Comparison of ENCODE assay signal across 20 cellular contexts in the genomic region with DNA sequence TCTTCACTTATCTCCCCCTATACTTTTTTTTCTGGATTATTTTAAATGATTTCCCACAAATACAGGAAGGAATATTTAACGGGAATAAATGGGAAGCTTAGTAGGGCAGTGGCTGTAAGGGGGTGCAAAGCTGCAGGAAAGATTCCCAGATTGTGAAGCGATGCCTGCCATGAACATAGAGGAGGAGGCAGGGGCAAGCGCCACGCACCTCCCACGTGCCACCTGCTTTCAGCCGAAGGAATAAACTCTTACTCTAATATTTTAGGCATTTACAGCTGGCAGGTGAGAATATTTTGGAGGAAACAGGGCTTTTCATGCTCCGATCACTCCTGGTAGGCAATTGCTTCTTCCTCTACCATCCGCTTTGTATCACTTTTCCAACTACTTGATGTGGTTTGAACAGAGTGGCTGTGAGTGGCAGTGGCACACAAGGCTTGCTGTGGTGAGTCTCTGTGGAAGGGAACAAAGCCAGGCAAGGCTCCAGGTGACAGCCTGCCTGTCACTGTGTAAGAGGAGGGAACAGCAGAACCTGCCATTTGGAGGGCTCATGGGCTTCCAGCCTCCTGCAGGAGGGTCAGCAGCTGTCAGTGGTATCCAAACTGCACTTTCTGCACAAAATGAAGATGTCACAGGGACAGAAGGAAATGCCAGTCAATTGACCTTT. TPM values are rescaled to one million over a fixed set of nuclear protein-coding genes. Genes with fewer than 3 reads are reported as not detected.
DNase-seq lines count a peak whose midpoint lies in the region; ATAC-seq, FAIRE-seq and TF ChIP-seq lines count a peak whose summit lies in the region.
"Had no signal": no experiment of that assay in that cellular context is flagged by ENCODE, and none has a peak within 500 bp of the region (broad histone marks: within the 10 kb centered on the region; RNA-seq: fewer than 3 reads in every experiment).

No MANE protein-coding gene starts in this region.

- H3K27me3 ChIP-seq in H7 (ENCODE audit: control insufficient read depth, insufficient read depth, low read length), result no peaks in the 10 kb centered on the region; the same call in 1 of the 2 replicates
- H3K27me3 ChIP-seq: BE2C had no signal

- H3K4me3 ChIP-seq in lower leg skin (ENCODE audit: low read depth, poor library complexity, severe bottlenecking) (no peak overlapping the region), H7 (ENCODE audit: insufficient read depth, low read depth, low read length) (no peak overlapping the region)
- H3K4me3 ChIP-seq: A549 had no signal

- 93 to 94% methylated on average over 8 of the region's 8 CpGs for WGBS in lower leg skin, 2 donors

- ATAC-seq in HG02623 (IDR thresholded peaks at IDR 0.05; ENCODE audit: unreplicated experiment), result no peak
- ATAC-seq: A549, PC-3 had no signal

- intact Hi-C loops in lower leg skin (cut with DNase I; ENCODE audit: low total_unique reads), result no loop called here

- no peak for TF ChIP-seq CTCF in lower leg skin (IDR thresholded peaks at IDR 0.05)

- TF ChIP-seq POLR2A in lower leg skin (IDR thresholded peaks at IDR 0.05), result no peak

- no peaks in the 10 kb centered on the region for H3K36me3 ChIP-seq in H7 (replicated peaks; ENCODE audit: control insufficient read depth, insufficient read depth, low read length)
- H3K36me3 ChIP-seq: BE2C had no signal

- peak; percentile 68 for DNase-seq in Ammon's horn (ENCODE audit: low spot score)
- DNase-seq in HTR-8/SVneo (ENCODE audit: insufficient read length, low spot score), result no peak
- peak; percentile 17 to 21 for DNase-seq in cerebellar nuclear complex (lab: John Stamatoyannopoulos, UW)
- peak; percentile 62 for DNase-seq in myocyte (ENCODE audit: low read depth)
- no peak for DNase-seq in NCI-H2227 (lab: John Stamatoyannopoulos, UW; ENCODE audit: unreplicated experiment)
- DNase-seq in lower leg skin (ENCODE audit: low spot score in 2 of 2), result no peak
- no peak for DNase-seq in H7
- DNase-seq: BE2C, NCI-H1092 treated with DMSO at 0.1 percent for 48 hours, NCI-H1436 treated with DMSO at 0.1 percent for 48 hours, NCI-H2029 treated with DMSO at 0.1 percent for 48 hours, NCI-H2171, NCI-H524 treated with DMSO at 0.1 percent for 48 hours, PC-3, Right ventricle myocardium superior had no signal

- peak; percentile 38 for FAIRE-seq in HTR-8/SVneo (lab: Jason Lieb, UNC)
- FAIRE-seq: A549 had no signal

RNA-seq across cellular contexts. Expression of gene PLET1, which starts 54.5 kb away (rescaled TPM):
- total RNA-seq in myocyte, result not detected in 2 replicates
- polyA plus RNA-seq in myocyte (2012), result not detected
- total RNA-seq in lower leg skin, result not detected
- not detected in 2 replicates for total RNA-seq in H7 (2014; rRNA removed; shearing (Covaris generic))
- total RNA-seq: H4, Right ventricle myocardium superior, RPMI7951, SK-MEL-5 had no signal
- polyA plus RNA-seq: A549 had no signal

Comparison
In these comparisons a context has a peak if more than half of its experiments do, and no peak if none do; other contexts are left out.
1. DNase-seq: peak in Ammon's horn (single experiment), cerebellar nuclear complex (2 of 2) and myocyte (single experiment); none in HTR-8/SVneo (single experiment), NCI-H2227 (single experiment), lower leg skin (0 of 2) and H7 (single experiment).